ENCODE assay signal across 1 cellular context in the genomic region with DNA sequence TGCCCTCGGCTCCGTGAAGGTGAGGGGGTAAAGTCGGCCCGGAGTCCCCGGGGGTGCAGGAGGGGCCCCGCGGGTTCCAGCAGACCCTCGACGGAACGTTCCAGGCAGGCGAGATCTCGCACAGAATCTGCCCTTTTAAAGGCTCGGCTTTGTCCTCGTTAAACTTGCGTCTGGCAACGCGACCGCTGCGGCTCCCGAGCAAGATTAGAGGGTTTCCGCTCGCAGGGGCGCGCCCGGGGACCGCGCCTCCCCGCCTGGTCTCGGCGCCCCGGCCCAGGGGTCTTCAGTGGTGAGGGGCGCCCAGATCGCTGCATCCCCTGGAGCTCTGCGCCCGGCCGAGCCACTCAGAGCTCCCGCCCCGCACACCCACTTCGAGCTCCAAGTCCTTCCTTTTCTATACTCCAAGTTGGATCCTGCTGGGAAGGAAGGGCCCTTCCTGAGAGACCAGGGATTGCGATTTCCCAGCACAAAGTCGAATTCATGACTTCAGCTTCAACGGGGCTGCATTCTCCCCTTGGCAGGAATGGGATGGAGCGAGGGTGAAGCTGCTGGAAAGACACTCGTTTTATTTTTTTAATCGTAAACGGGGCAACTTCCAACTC.
TF ChIP-seq lines count a peak whose summit lies in the region.

No MANE protein-coding gene starts in this region.

TF ChIP-seq in IMR-90, 13 proteins besides CTCF, POLR2A, EP300 and RAD21 (continued from another document):
- TF ChIP-seq CEBPB (IDR thresholded peaks at IDR 0.05; ENCODE audit: low read depth, low read length) (no peak), RCOR1 (IDR thresholded peaks at IDR 0.05; ENCODE audit: insufficient replicate concordance, low read length) (no peak), MAFK (IDR thresholded peaks at IDR 0.05; ENCODE audit: low read depth, low read length) (no peak)
